Comparison of ENCODE assay signal across 11 cellular contexts in genomic region chr22:32469799-32470212, GRCh38. TPM values are rescaled to one million over a fixed set of nuclear protein-coding genes. Genes with fewer than 3 reads are reported as not detected.
DNase-seq lines count a peak whose midpoint lies in the region; TF ChIP-seq lines count a peak whose summit lies in the region.
"Had no signal": no experiment of that assay in that cellular context is flagged by ENCODE, and none has a peak within 500 bp of the region (broad histone marks: within the 10 kb centered on the region; RNA-seq: fewer than 3 reads in every experiment).

No MANE protein-coding gene starts in this region.

- no peaks in the 10 kb centered on the region for H3K9me3 ChIP-seq in mesenchymal stem cell (ENCODE audit: control insufficient read depth, low read length)
- no peaks in the 10 kb centered on the region for H3K9me3 ChIP-seq in CD8-positive, alpha-beta memory T cell (ENCODE audit: low read length)

- CTCF ChIA-PET in BJ (lab: Yijun Ruan, JAX) = interaction anchor here (1.1 kb wide), 1 partner anchor 58 kb away, joined by 5 read pairs; the partner anchor contains the start of gene RTCB
- CTCF ChIA-PET in CD8-positive, alpha-beta memory T cell (lab: Charles Lee) = no interaction called here

- no peak overlapping the region for H3K4me2 ChIP-seq in mesenchymal stem cell (ENCODE audit: low read length, poor library complexity, severe bottlenecking)

- no peak overlapping the region for H3K27ac ChIP-seq in mesenchymal stem cell (ENCODE audit: low read length, poor library complexity, severe bottlenecking)
- no peak overlapping the region for H3K27ac ChIP-seq in CD8-positive, alpha-beta memory T cell (ENCODE audit: low read depth, low read length)

- H3K18ac ChIP-seq in mesenchymal stem cell (ENCODE audit: low read depth in 1 of 2, low read length in 2 of 2) = no peak overlapping the region

- H3K4me1 Mint-ChIP-seq in CD8-positive, alpha-beta memory T cell = peaks cover 11 to 13% (median 12%) of the 10 kb centered on the region in 3 donors

- no peak overlapping the region for H2BK12ac ChIP-seq in mesenchymal stem cell (ENCODE audit: low read length in 2 of 2)

- peaks cover 6% of the 10 kb centered on the region for H3K4me1 ChIP-seq in mesenchymal stem cell (ENCODE audit: control insufficient read depth, insufficient read depth, low read depth, low read length)
- peaks cover 7% of the 10 kb centered on the region for H3K4me1 ChIP-seq in CD8-positive, alpha-beta memory T cell (ENCODE audit: insufficient read depth, low read length)

- peaks cover 0 to 3% (median 0%) of the 10 kb centered on the region in 3 donors for H3K36me3 Mint-ChIP-seq in CD8-positive, alpha-beta memory T cell

- peak overlapping the region; percentile 61 for H3K9ac ChIP-seq in mesenchymal stem cell (ENCODE audit: low read length)

- no peak overlapping the region for H2AK5ac ChIP-seq in mesenchymal stem cell (ENCODE audit: low read length, severe bottlenecking)

- no peak overlapping the region for H3K4ac ChIP-seq in mesenchymal stem cell (ENCODE audit: low read depth in 1 of 2, low read length in 2 of 2)

- no peak overlapping the region for H3K27ac Mint-ChIP-seq in CD8-positive, alpha-beta memory T cell
- H3K27ac Mint-ChIP-seq: activated CD4-positive, alpha-beta T cell treated with anti-CD3 and anti-CD28 coated beads, Interleukin-2, amount 10 ng/mL, durations not matched to agents 7 days and 5 days had no signal

- no peak overlapping the region for H3K4me3 Mint-ChIP-seq in CD8-positive, alpha-beta memory T cell
- H3K4me3 Mint-ChIP-seq: activated CD4-positive, alpha-beta T cell treated with anti-CD3 and anti-CD28 coated beads, Interleukin-2, amount 10 ng/mL, durations not matched to agents 7 days and 5 days; neural crest cell had no signal

- no peak overlapping the region for H2BK120ac ChIP-seq in mesenchymal stem cell (ENCODE audit: low read depth, low read length)

- H3K27me3 ChIP-seq in BJ (ENCODE audit: control insufficient read depth, insufficient read depth, low read length) (no peaks in the 10 kb centered on the region), mesenchymal stem cell (ENCODE audit: control insufficient read depth in 1 of 2, insufficient read depth in 1 of 2, low read length in 2 of 2) (peaks cover 14 to 20% of the 10 kb centered on the region in 2 experiments)
- H3K27me3 ChIP-seq in CD8-positive, alpha-beta memory T cell (ENCODE audit: insufficient read depth, low read length, poor library complexity, severe bottlenecking) = no peaks in the 10 kb centered on the region

- H3K9me3 Mint-ChIP-seq in CD8-positive, alpha-beta memory T cell = no peaks in the 10 kb centered on the region
- H3K9me3 Mint-ChIP-seq: activated CD4-positive, alpha-beta T cell treated with anti-CD3 and anti-CD28 coated beads, Interleukin-2, amount 10 ng/mL, durations not matched to agents 7 days and 5 days; neural crest cell had no signal

- H2BK15ac ChIP-seq in mesenchymal stem cell (ENCODE audit: low read depth, poor library complexity, severe bottlenecking) = no peak overlapping the region

- no peaks in the 10 kb centered on the region for H3K79me1 ChIP-seq in mesenchymal stem cell (replicated peaks; ENCODE audit: low read length, poor library complexity, severe bottlenecking)

- H3K4me3 ChIP-seq in BJ (ENCODE audit: low read depth, low read length) (no peak overlapping the region), astrocyte of the spinal cord (ENCODE audit: low read depth, low read length) (no peak overlapping the region), mesenchymal stem cell (ENCODE audit: insufficient read depth in 1 of 2, low read depth in 1 of 2, low read length in 2 of 2) (no peak overlapping the region)
- H3K4me3 ChIP-seq in CD8-positive, alpha-beta memory T cell (ENCODE audit: low read length) = no peak overlapping the region

- H2BK5ac ChIP-seq in mesenchymal stem cell (ENCODE audit: low read depth, low read length, poor library complexity, severe bottlenecking) = no peak overlapping the region

- no peak overlapping the region for H2AFZ ChIP-seq in mesenchymal stem cell (ENCODE audit: low read depth, low read length)

- H3K27me3 Mint-ChIP-seq in CD8-positive, alpha-beta memory T cell = peaks cover 3 to 30% of the 10 kb centered on the region in 2 donors

- H3K14ac ChIP-seq in mesenchymal stem cell (ENCODE audit: low read length in 2 of 2) = no peak overlapping the region

- no peak overlapping the region for H3K23ac ChIP-seq in mesenchymal stem cell (ENCODE audit: low read length in 2 of 2)

- peak; percentile 74 for DNase-seq in BJ (ENCODE audit: low read depth)
- DNase-seq in M059J (ENCODE audit: low read depth) = peak; percentile 71
- peak; percentile 57 for DNase-seq in astrocyte of the spinal cord (ENCODE audit: low read depth, low spot score)
- DNase-seq in mesenchymal stem cell = peak; percentile 91
- DNase-seq in CD8-positive, alpha-beta memory T cell = no peak
- no peak for DNase-seq in NCI-H526 treated with DMSO at 0.1 percent for 48 hours (lab: John Stamatoyannopoulos, UW)
- no peak for DNase-seq in DMS79 treated with DMSO at 0.1 percent for 48 hours (lab: John Stamatoyannopoulos, UW)
- DNase-seq in activated T-cell treated with anti-CD3 and anti-CD28 coated beads for 4 hours = no peak
- DNase-seq: activated CD4-positive, alpha-beta T cell treated with anti-CD3 and anti-CD28 coated beads, Interleukin-2, amount 10 ng/mL, durations not matched to agents 7 days and 5 days had no signal

- in situ Hi-C loops in astrocyte of the spinal cord (cut with HindIII; ENCODE audit: low sequenced_read_pairs) = no loop called here

- TF ChIP-seq CTCF in BJ (IDR thresholded peaks at IDR 0.05; ENCODE audit: insufficient read depth, low read depth, low read length) (no peak), astrocyte of the spinal cord (IDR thresholded peaks at IDR 0.05; ENCODE audit: low read depth, low read length) (no peak)

- under 1% methylated on average over 5 of the region's 6 CpGs for WGBS in mesenchymal stem cell

- POLR2A ChIA-PET in BJ (lab: Charles Lee) = interaction anchor here (0.6 kb wide), 1 partner anchor 12 kb away, joined by 4 read pairs; no protein-coding TSS in a partner anchor
- POLR2A ChIA-PET in CD8-positive, alpha-beta memory T cell (lab: Charles Lee) = no interaction called here

- no peak overlapping the region for H4K91ac ChIP-seq in mesenchymal stem cell (ENCODE audit: low read length)

- H3K36me3 ChIP-seq in BJ (ENCODE audit: control insufficient read depth, insufficient read depth, low read length) (no peaks in the 10 kb centered on the region), mesenchymal stem cell (ENCODE audit: control insufficient read depth in 1 of 2, insufficient read depth in 2 of 2, low read depth in 1 of 2, low read length in 2 of 2) (no peaks in the 10 kb centered on the region)
- no peaks in the 10 kb centered on the region for H3K36me3 ChIP-seq in CD8-positive, alpha-beta memory T cell (ENCODE audit: insufficient read depth, low read length)

- no peak overlapping the region for H4K8ac ChIP-seq in mesenchymal stem cell (ENCODE audit: low read length)

RNA-seq across cellular contexts. Expression of gene FBXO7, which starts 4.8 kb away (rescaled TPM):
- 120 and 145 TPM in 2 replicates for polyA plus RNA-seq in BJ (2011; rRNA removed)
- polyA minus RNA-seq in BJ (2011; rRNA and poly(A)+ RNA removed) = 70.1 and 93.3 TPM in 2 replicates
- total RNA-seq in M059J (2014; rRNA removed; shearing (Covaris generic)) = 84.5 and 91.6 TPM in 2 replicates
- 94.9 TPM for polyA plus RNA-seq in mesenchymal stem cell (2013, experiment 1 of 2)
- 95.3 TPM for polyA plus RNA-seq in mesenchymal stem cell (2013, experiment 2 of 2)
- total RNA-seq in CD8-positive, alpha-beta memory T cell = 10 to 100 TPM; 79.7 to 81.0 TPM
- polyA plus RNA-seq in CD8-positive, alpha-beta memory T cell = 166 TPM

RNA-seq across cellular contexts. Expression of gene BPIFC, which starts 5.6 kb away (rescaled TPM):
- not detected in 2 replicates for polyA plus RNA-seq in BJ (2011; rRNA removed)
- not detected in 2 replicates for polyA minus RNA-seq in BJ (2011; rRNA and poly(A)+ RNA removed)
- not detected in 2 replicates for total RNA-seq in M059J (2014; rRNA removed; shearing (Covaris generic))
- polyA plus RNA-seq in mesenchymal stem cell (2013, experiment 1 of 2) = not detected
- polyA plus RNA-seq in mesenchymal stem cell (2013, experiment 2 of 2) = not detected
- not detected for total RNA-seq in CD8-positive, alpha-beta memory T cell
- polyA plus RNA-seq in CD8-positive, alpha-beta memory T cell = not detected
- total RNA-seq: activated CD4-positive, alpha-beta T cell treated with anti-CD3 and anti-CD28 coated beads, Interleukin-2, amount 10 ng/mL, durations not matched to agents 7 days and 5 days; dermis microvascular lymphatic vessel endothelial cell; neural crest cell had no signal

RNA-seq across cellular contexts. Expression of gene RTCB, which starts 57.8 kb away (rescaled TPM):
- 119 and 134 TPM in 2 replicates for polyA plus RNA-seq in BJ (2011; rRNA removed)
- 45.5 and 62.2 TPM in 2 replicates for polyA minus RNA-seq in BJ (2011; rRNA and poly(A)+ RNA removed)
- 86.3 and 93.2 TPM in 2 replicates for total RNA-seq in M059J (2014; rRNA removed; shearing (Covaris generic))
- polyA plus RNA-seq in mesenchymal stem cell (2013, experiment 1 of 2) = 47.5 TPM
- 47.5 TPM for polyA plus RNA-seq in mesenchymal stem cell (2013, experiment 2 of 2)
- 100 to 1,000 TPM in 1 of 2 experiments, 10 to 100 TPM in 1; 97.7 to 104 TPM for total RNA-seq in CD8-positive, alpha-beta memory T cell
- polyA plus RNA-seq in CD8-positive, alpha-beta memory T cell = 103 TPM

Comparison
In these comparisons a context has a peak if more than half of its experiments do, and no peak if none do; other contexts are left out.
1. DNase-seq: peak in BJ (single experiment), M059J (single experiment), astrocyte of the spinal cord (single experiment) and mesenchymal stem cell (single experiment); none in CD8-positive, alpha-beta memory T cell (0 of 5), NCI-H526 treated with DMSO at 0.1 percent for 48 hours (single experiment), DMS79 treated with DMSO at 0.1 percent for 48 hours (single experiment) and activated T-cell treated with anti-CD3 and anti-CD28 coated beads for 4 hours (single experiment).